ENCODE assay signal across 34 cellular contexts in the genomic region with DNA sequence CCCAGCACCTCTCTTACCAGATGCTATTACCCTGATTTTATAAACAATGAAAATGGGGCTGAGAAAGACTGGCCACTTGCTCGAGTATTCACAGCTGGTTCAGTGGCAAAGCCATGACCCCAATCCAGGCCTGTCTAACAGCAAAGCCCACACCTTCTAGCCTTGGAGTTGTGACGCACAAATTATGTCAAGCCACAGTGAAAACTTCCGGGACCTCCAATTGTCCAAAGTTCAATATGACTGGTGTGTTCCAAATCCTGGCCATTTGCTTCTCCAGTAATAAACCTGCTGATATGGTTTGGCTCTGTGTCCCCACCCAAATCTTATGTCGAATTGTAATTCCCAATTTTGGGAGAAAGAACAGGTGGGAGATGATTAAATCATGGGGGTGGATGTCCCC.
"Had no signal": no experiment of that assay in that cellular context is flagged by ENCODE, and none has a peak within 500 bp of the region (broad histone marks: within the 10 kb centered on the region; RNA-seq: fewer than 3 reads in every experiment).

No MANE protein-coding gene starts in this region.

- H3K4me3 Mint-ChIP-seq: activated CD4-positive, alpha-beta memory T cell treated with anti-CD3 and anti-CD28 coated beads, Interleukin-2, amount 10 ng/mL, durations not matched to agents 7 days and 5 days; activated CD4-positive, alpha-beta T cell treated with anti-CD3 and anti-CD28 coated beads, Interleukin-2, amount 10 ng/mL, durations not matched to agents 7 days and 5 days; activated naive CD4-positive, alpha-beta T cell treated with anti-CD3 and anti-CD28 coated beads for 36 hours; activated naive CD4-positive, alpha-beta T cell treated with anti-CD3 and anti-CD28 coated beads, Interleukin-2, amount 50 U/mL, for 24 hours; activated naive CD8-positive, alpha-beta T cell treated with anti-CD3 and anti-CD28 coated beads for 36 hours; activated naive CD8-positive, alpha-beta T cell treated with anti-CD3 and anti-CD28 coated beads, Interleukin-2, amount 50 U/mL, for 24 hours; activated T-cell treated with anti-CD3 and anti-CD28 coated beads, Interleukin-2, amount 50 U/mL, for 4 hours; activated T-helper 1 cell treated with anti-CD3 and anti-CD28 coated beads, Interleukin-12 subunit alpha, Interleukin-12 subunit beta, Interleukin-2, Interleukin-4 antibody, amounts not matched to agents 30 ng/mL and 10 ng/mL and 1 ng/mL, durations not matched to agents 14 hours and 24 hours and 36 hours; brain; dendritic cell treated with granulocyte-macrophage colony-stimulating factor and Interleukin-4, amounts not matched to agents 40 ng/mL and 50 ng/mL, for 4 days; endodermal cell; WTC11 had no signal

- H3K27ac Mint-ChIP-seq: activated CD4-positive, alpha-beta memory T cell treated with anti-CD3 and anti-CD28 coated beads, Interleukin-2, amount 10 ng/mL, durations not matched to agents 7 days and 5 days; activated CD4-positive, alpha-beta T cell treated with anti-CD3 and anti-CD28 coated beads, Interleukin-2, amount 10 ng/mL, durations not matched to agents 7 days and 5 days; activated naive CD4-positive, alpha-beta T cell treated with anti-CD3 and anti-CD28 coated beads for 36 hours; activated naive CD4-positive, alpha-beta T cell treated with anti-CD3 and anti-CD28 coated beads, Interleukin-2, amount 50 U/mL, for 24 hours; activated naive CD8-positive, alpha-beta T cell treated with anti-CD3 and anti-CD28 coated beads for 36 hours; activated naive CD8-positive, alpha-beta T cell treated with anti-CD3 and anti-CD28 coated beads, Interleukin-2, amount 50 U/mL, for 24 hours; activated T-helper 2 cell treated with anti-CD3 and anti-CD28 coated beads, Interferon-gamma antibody, Interleukin-2, Interleukin-4, amounts not matched to agents 10 μg/mL and 5 μg/mL and 100 μg/mL, durations not matched to agents 14 hours and 24 hours and 36 hours; brain; dendritic cell treated with granulocyte-macrophage colony-stimulating factor and Interleukin-4, amounts not matched to agents 40 ng/mL and 50 ng/mL, for 4 days; endodermal cell; WTC11 had no signal

- DNase-seq: activated CD4-positive, alpha-beta memory T cell treated with anti-CD3 and anti-CD28 coated beads, Interleukin-2, amount 10 ng/mL, durations not matched to agents 7 days and 5 days; activated CD4-positive, alpha-beta T cell treated with anti-CD3 and anti-CD28 coated beads for 1 hour; activated CD4-positive, alpha-beta T cell treated with anti-CD3 and anti-CD28 coated beads for 4 hours; activated CD4-positive, alpha-beta T cell treated with anti-CD3 and anti-CD28 coated beads, Interleukin-2, amount 10 ng/mL, durations not matched to agents 7 days and 5 days; activated CD4-positive, alpha-beta T cell treated with anti-CD3 and anti-CD28 coated beads, Interleukin-2, amount 50 U/mL, for 4 hours; activated CD8-positive, alpha-beta memory T cell treated with anti-CD3 and anti-CD28 coated beads, Interleukin-2, amount 50 U/mL, for 48 hours; activated effector memory CD4-positive, alpha-beta T cell treated with anti-CD3 and anti-CD28 coated beads, Interleukin-2, amount 50 U/mL, for 16 hours; activated naive CD4-positive, alpha-beta T cell treated with anti-CD3 and anti-CD28 coated beads for 36 hours; activated naive CD8-positive, alpha-beta T cell treated with anti-CD3 and anti-CD28 coated beads for 36 hours; activated naive CD8-positive, alpha-beta T cell treated with anti-CD3 and anti-CD28 coated beads, Interleukin-2, amount 50 U/mL, for 24 hours; activated T-cell treated with anti-CD3 and anti-CD28 coated beads for 4 hours; activated T-cell treated with anti-CD3 and anti-CD28 coated beads, Interleukin-2, amount 50 U/mL, for 4 hours; adrenal gland; amygdala; aorta; central memory CD4-positive, alpha-beta T cell; cerebellar nuclear complex; dorsolateral prefrontal cortex; effector memory CD4-positive, alpha-beta T cell; endodermal cell; foreskin fibroblast; heart left ventricle; T-helper 2 cell had no signal

- H3K27me3 ChIP-seq: adrenal gland, breast epithelium, cardiac muscle cell, dorsolateral prefrontal cortex, heart left ventricle had no signal

- H3K27me3 Mint-ChIP-seq: activated CD4-positive, alpha-beta memory T cell treated with anti-CD3 and anti-CD28 coated beads, Interleukin-2, amount 10 ng/mL, durations not matched to agents 7 days and 5 days; activated CD4-positive, alpha-beta T cell treated with anti-CD3 and anti-CD28 coated beads, Interleukin-2, amount 10 ng/mL, durations not matched to agents 7 days and 5 days; activated naive CD4-positive, alpha-beta T cell treated with anti-CD3 and anti-CD28 coated beads, Interleukin-2, amount 50 U/mL, for 24 hours; activated naive CD8-positive, alpha-beta T cell treated with anti-CD3 and anti-CD28 coated beads for 36 hours; activated naive CD8-positive, alpha-beta T cell treated with anti-CD3 and anti-CD28 coated beads, Interleukin-2, amount 50 U/mL, for 24 hours; dendritic cell treated with granulocyte-macrophage colony-stimulating factor and Interleukin-4, amounts not matched to agents 40 ng/mL and 50 ng/mL, for 4 days had no signal

- H3K4me1 Mint-ChIP-seq: brain, WTC11 had no signal

- ATAC-seq: activated naive CD8-positive, alpha-beta T cell treated with anti-CD3 and anti-CD28 coated beads, Interleukin-2, amount 50 U/mL, for 24 hours; activated T-cell treated with anti-CD3 and anti-CD28 coated beads, Interleukin-2, amount 50 U/mL, for 4 hours; esophagus mucosa; heart left ventricle; WTC11 had no signal

- H3K9me3 Mint-ChIP-seq: activated CD4-positive, alpha-beta memory T cell treated with anti-CD3 and anti-CD28 coated beads, Interleukin-2, amount 10 ng/mL, durations not matched to agents 7 days and 5 days; activated naive CD4-positive, alpha-beta T cell treated with anti-CD3 and anti-CD28 coated beads for 36 hours; activated naive CD4-positive, alpha-beta T cell treated with anti-CD3 and anti-CD28 coated beads, Interleukin-2, amount 50 U/mL, for 24 hours; activated naive CD8-positive, alpha-beta T cell treated with anti-CD3 and anti-CD28 coated beads for 36 hours; activated naive CD8-positive, alpha-beta T cell treated with anti-CD3 and anti-CD28 coated beads, Interleukin-2, amount 50 U/mL, for 24 hours; activated T-cell treated with anti-CD3 and anti-CD28 coated beads, Interleukin-2, amount 50 U/mL, for 4 hours; activated T-helper 1 cell treated with anti-CD3 and anti-CD28 coated beads, Interleukin-12 subunit alpha, Interleukin-12 subunit beta, Interleukin-2, Interleukin-4 antibody, amounts not matched to agents 30 ng/mL and 10 ng/mL and 1 ng/mL, durations not matched to agents 14 hours and 24 hours and 36 hours; activated T-helper 2 cell treated with anti-CD3 and anti-CD28 coated beads, Interferon-gamma antibody, Interleukin-2, Interleukin-4, amounts not matched to agents 10 μg/mL and 5 μg/mL and 100 μg/mL, durations not matched to agents 14 hours and 24 hours and 36 hours; brain; dendritic cell treated with granulocyte-macrophage colony-stimulating factor and Interleukin-4, amounts not matched to agents 40 ng/mL and 50 ng/mL, for 4 days; endodermal cell; WTC11 had no signal

- H3K9me3 ChIP-seq: adrenal gland, breast epithelium, heart left ventricle had no signal

- H3K36me3 ChIP-seq: adrenal gland, breast epithelium, cardiac muscle cell had no signal

- H3K4me1 ChIP-seq: adrenal gland, breast epithelium, heart left ventricle had no signal

- H3K4me3 ChIP-seq: adrenal gland, breast epithelium, cardiac muscle cell, coronary artery, dorsolateral prefrontal cortex, heart left ventricle had no signal

- H3K27ac ChIP-seq: adrenal gland, breast epithelium, cardiac muscle cell, coronary artery, dorsolateral prefrontal cortex, heart left ventricle, VCaP had no signal
